Comparison of ENCODE assay signal across 16 cellular contexts in genomic region chr17:75734674-75735294, GRCh38. TPM values are rescaled to one million over a fixed set of nuclear protein-coding genes. Genes with fewer than 3 reads are reported as not detected.
A peak's percentile ranks its signal among the peaks of the same experiment; 100 is the strongest.
DNase-seq lines count a peak whose midpoint lies in the region; ATAC-seq and TF ChIP-seq lines count a peak whose summit lies in the region.
"Had no signal": no experiment of that assay in that cellular context is flagged by ENCODE, and none has a peak within 500 bp of the region (broad histone marks: within the 10 kb centered on the region; RNA-seq: fewer than 3 reads in every experiment).

No MANE protein-coding gene starts in this region.

- peaks cover 0 to 2% (median 0%) of the 10 kb centered on the region in 3 donors for H3K27me3 Mint-ChIP-seq in CD14-positive monocyte (ENCODE audit: low read depth in 3 of 3)
- H3K27me3 Mint-ChIP-seq in memory B cell: peaks cover 1% of the 10 kb centered on the region

- H3K4me3 ChIP-seq in H7 (ENCODE audit: insufficient read depth, low read depth, low read length): no peak overlapping the region
- H3K4me3 ChIP-seq in SU-DHL-6 (ENCODE audit: insufficient read depth, low read length, poor library complexity, severe bottlenecking): no peak overlapping the region

- H3K27ac Mint-ChIP-seq in CD14-positive monocyte: peak overlapping the region in 6 of 7 donors; percentile 10 to 83 (median 56)
- peak overlapping the region; percentile 70 for H3K27ac Mint-ChIP-seq in memory B cell
- H3K27ac Mint-ChIP-seq: activated T-helper 2 cell treated with anti-CD3 and anti-CD28 coated beads, Interferon-gamma antibody, Interleukin-2, Interleukin-4, amounts not matched to agents 10 μg/mL and 5 μg/mL and 100 μg/mL, durations not matched to agents 14 hours and 24 hours and 36 hours; endodermal cell had no signal

- H3K27ac ChIP-seq in SU-DHL-6 (ENCODE audit: low read depth, low read length): no peak overlapping the region

- no peaks in the 10 kb centered on the region for H3K9me3 ChIP-seq in SU-DHL-6 (ENCODE audit: insufficient read depth, low read length)

- intact Hi-C loops in CD14-positive monocyte (cut with micrococcal nuclease): no loop called here

- H3K4me2 ChIP-seq in SU-DHL-6 (ENCODE audit: low read depth, low read length, poor library complexity, severe bottlenecking): peak overlapping the region; percentile 38

- H2AFZ ChIP-seq in SU-DHL-6 (ENCODE audit: low read depth, low read length, severe bottlenecking): no peak overlapping the region

- DNase-seq in CD14-positive monocyte (ENCODE audit: low spot score): no peak
- DNase-seq in H7: peak; percentile 41
- no peak for DNase-seq in memory B cell (ENCODE audit: low spot score in 2 of 2)
- no peak for DNase-seq in DMS 273 treated with DMSO at 0.1 percent for 48 hours (lab: John Stamatoyannopoulos, UW)
- no peak for DNase-seq in OCI-M2 (lab: John Stamatoyannopoulos, UW; ENCODE audit: unreplicated experiment)
- no peak for DNase-seq in activated effector memory CD4-positive, alpha-beta T cell treated with Interleukin-2 at 50 U/mL for 16 hours
- DNase-seq: central memory CD4-positive, alpha-beta T cell; endodermal cell; KG1; mesendoderm; NCI-H1417 treated with DMSO at 0.1 percent for 48 hours; NCI-H345 had no signal

- H4K20me1 ChIP-seq in SU-DHL-6 (ENCODE audit: low read depth, low read length): no peaks in the 10 kb centered on the region

- H3K9ac ChIP-seq in SU-DHL-6 (ENCODE audit: low read length): no peak overlapping the region

- H3K4me1 Mint-ChIP-seq in CD14-positive monocyte (peaks cover 31% of the 10 kb centered on the region), memory B cell (peaks cover 15% of the 10 kb centered on the region)
- H3K4me1 Mint-ChIP-seq: endodermal cell had no signal

- TF ChIP-seq CTCF in CD14-positive monocyte (IDR thresholded peaks at IDR 0.05) (no peak), SU-DHL-6 (IDR thresholded peaks at IDR 0.05; ENCODE audit: insufficient read depth, low read length, poor library complexity, severe bottlenecking) (no peak)

- H3K79me2 ChIP-seq in SU-DHL-6 (ENCODE audit: insufficient read depth, low read length): no peaks in the 10 kb centered on the region

- H3K9me2 ChIP-seq in SU-DHL-6 (replicated peaks; ENCODE audit: insufficient read depth, low read length): no peaks in the 10 kb centered on the region

- H3K4me3 Mint-ChIP-seq in CD14-positive monocyte (no peak overlapping the region), memory B cell (peak overlapping the region; percentile 37)
- H3K4me3 Mint-ChIP-seq: endodermal cell had no signal

- no peaks in the 10 kb centered on the region for H3K27me3 ChIP-seq in H7 (ENCODE audit: control insufficient read depth, insufficient read depth, low read length)
- no peaks in the 10 kb centered on the region for H3K27me3 ChIP-seq in SU-DHL-6 (ENCODE audit: low read length)

- ATAC-seq in memory B cell (ENCODE audit: low read depth): no peak
- ATAC-seq in HG03342 (IDR thresholded peaks at IDR 0.05; ENCODE audit: unreplicated experiment): no peak

- peaks cover 3% of the 10 kb centered on the region in 2 donors for H3K36me3 Mint-ChIP-seq in CD14-positive monocyte
- H3K36me3 Mint-ChIP-seq in memory B cell: no peaks in the 10 kb centered on the region

- H3K36me3 ChIP-seq in H7 (replicated peaks; ENCODE audit: control insufficient read depth, insufficient read depth, low read length): no peaks in the 10 kb centered on the region
- H3K36me3 ChIP-seq in SU-DHL-6 (ENCODE audit: low read length): no peaks in the 10 kb centered on the region

- no peaks in the 10 kb centered on the region for H3F3A ChIP-seq in SU-DHL-6 (ENCODE audit: insufficient read depth)

- peaks cover 0 to 4% (median 0%) of the 10 kb centered on the region in 7 donors for H3K9me3 Mint-ChIP-seq in CD14-positive monocyte
- H3K9me3 Mint-ChIP-seq in memory B cell: no peaks in the 10 kb centered on the region
- H3K9me3 Mint-ChIP-seq: activated T-helper 2 cell treated with anti-CD3 and anti-CD28 coated beads, Interferon-gamma antibody, Interleukin-2, Interleukin-4, amounts not matched to agents 10 μg/mL and 5 μg/mL and 100 μg/mL, durations not matched to agents 14 hours and 24 hours and 36 hours; endodermal cell had no signal

RNA-seq across cellular contexts. Expression of gene ITGB4, which starts 13.5 kb away (rescaled TPM):
- polyA plus RNA-seq in CD14-positive monocyte: under 1 TPM in 1 of 2 donors, not detected in 1; 0.82 TPM
- total RNA-seq in H7 (2014; rRNA removed; shearing (Covaris generic)): 0.28 and 0.70 TPM in 2 replicates
- polyA plus RNA-seq: neural cell had no signal

RNA-seq across cellular contexts. Expression of gene GALK1, which starts 30.2 kb away (rescaled TPM):
- polyA plus RNA-seq in CD14-positive monocyte: 100 to 1,000 TPM in 1 of 2 donors, 10 to 100 TPM in 1; 84.3 to 108 TPM
- total RNA-seq in H7 (2014; rRNA removed; shearing (Covaris generic)): 43.4 and 47.2 TPM in 2 replicates

RNA-seq across cellular contexts. Expression of gene UNK, which starts 49.8 kb away (rescaled TPM):
- 1 to 10 TPM; 6.3 to 7.8 TPM for polyA plus RNA-seq in CD14-positive monocyte
- 17.9 and 21.7 TPM in 2 replicates for total RNA-seq in H7 (2014; rRNA removed; shearing (Covaris generic))
